ENCODE assay signal across 18 cellular contexts in the genomic region with DNA sequence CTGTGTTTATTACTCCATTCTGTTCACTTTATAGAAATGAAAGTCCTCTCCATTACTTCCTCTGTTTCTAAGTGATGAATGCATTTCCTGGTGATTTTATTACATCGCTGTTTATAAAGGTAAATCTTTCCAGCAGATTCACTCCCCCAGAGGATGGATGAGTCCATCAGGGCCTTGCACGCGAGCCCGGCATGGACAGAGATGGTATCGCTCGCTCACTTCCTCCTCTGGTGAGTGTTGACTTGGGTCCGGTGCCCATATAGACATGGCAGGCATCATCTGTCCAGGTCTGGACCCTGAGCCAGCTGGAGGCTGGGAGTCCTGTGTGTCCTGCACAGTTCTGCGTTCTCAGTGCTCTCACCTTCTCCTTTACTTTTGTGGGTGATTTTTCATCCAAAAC.
DNase-seq lines count a peak whose midpoint lies in the region; ATAC-seq and TF ChIP-seq lines count a peak whose summit lies in the region.
"Had no signal": no experiment of that assay in that cellular context is flagged by ENCODE, and none has a peak within 500 bp of the region (broad histone marks: within the 10 kb centered on the region; RNA-seq: fewer than 3 reads in every experiment).

No MANE protein-coding gene starts in this region.

- H3K9me3 ChIP-seq in PC-3 (ENCODE audit: low read length): no peaks in the 10 kb centered on the region
- H3K9me3 ChIP-seq: A549 had no signal

- H2BK15ac ChIP-seq in mesendoderm (replicated peaks; ENCODE audit: low read depth): no peak overlapping the region

- peak overlapping the region; percentile 18 for H3K27ac Mint-ChIP-seq in nephron progenitor cell
- H3K27ac Mint-ChIP-seq: B cell; CD8-positive, alpha-beta T cell had no signal

- DNase-seq in NCI-H2029 (lab: John Stamatoyannopoulos, UW) (peak; percentile 34), NCI-H2029 treated with DMSO at 0.1 percent for 48 hours (lab: John Stamatoyannopoulos, UW) (no peak), nephron progenitor cell (no peak), substantia nigra (lab: John Stamatoyannopoulos, UW) (no peak), PC-3 (no peak), mesendoderm (no peak)
- DNase-seq in stimulated activated CD4-positive, alpha-beta T cell treated with anti-CD3 and anti-CD28 coated beads, Interleukin-15, amount 100 ng/mL, for 24 hours: no peak
- DNase-seq: Calu3; CD8-positive, alpha-beta T cell; GDM1; GOT3; H7 had no signal

- H3F3A ChIP-seq in PC-3 (ENCODE audit: low read length, unreplicated experiment): no peaks in the 10 kb centered on the region

- H3K23ac ChIP-seq in mesendoderm (ENCODE audit: low read length): no peak overlapping the region

- H3K9ac ChIP-seq in PC-3 (ENCODE audit: low read length) (no peak overlapping the region), mesendoderm (ENCODE audit: low read length) (no peak overlapping the region)
- H3K9ac ChIP-seq: BLaER1 treated with 17β-estradiol and CSF1 and Interleukin-3, amounts not matched to agents 10 nM and 100 nM had no signal

- no peak overlapping the region for H2BK120ac ChIP-seq in mesendoderm (ENCODE audit: low read depth, low read length)

- H3K27ac ChIP-seq in VCaP: peak overlapping the region; percentile 69
- peak overlapping the region; percentile 22 for H3K27ac ChIP-seq in substantia nigra (ENCODE audit: low read depth, low read length, poor library complexity, severe bottlenecking)
- no peak overlapping the region for H3K27ac ChIP-seq in PC-3 (ENCODE audit: low read length)
- no peak overlapping the region for H3K27ac ChIP-seq in mesendoderm (ENCODE audit: low read depth, low read length)
- H3K27ac ChIP-seq: 22Rv1; A549; BLaER1 treated with 17β-estradiol and CSF1 and Interleukin-3, amounts not matched to agents 10 nM and 100 nM had no signal

- H3K79me2 ChIP-seq in PC-3 (ENCODE audit: low read length): no peaks in the 10 kb centered on the region
- no peaks in the 10 kb centered on the region for H3K79me2 ChIP-seq in mesendoderm (ENCODE audit: control insufficient read depth, insufficient read depth, low read length)

- H3K79me1 ChIP-seq in mesendoderm (ENCODE audit: low read length): no peaks in the 10 kb centered on the region

- no TSS peak for BruUV-seq in PC-3 (replicated peaks; lab: Mats Ljungman, UMichigan)

- no peak overlapping the region for H2AFZ ChIP-seq in PC-3 (ENCODE audit: low read length)

- H2AK5ac ChIP-seq in mesendoderm (ENCODE audit: low read length): no peak overlapping the region

- H3K27me3 ChIP-seq in PC-3 (ENCODE audit: low read length) (peaks cover 94% of the 10 kb centered on the region), mesendoderm (ENCODE audit: insufficient read depth, low read length, poor library complexity) (no peaks in the 10 kb centered on the region)
- H3K27me3 ChIP-seq: BLaER1 treated with 17β-estradiol and CSF1 and Interleukin-3, amounts not matched to agents 10 nM and 100 nM had no signal

- H3K4me3 Mint-ChIP-seq in nephron progenitor cell: no peak overlapping the region
- H3K4me3 Mint-ChIP-seq: B cell; CD8-positive, alpha-beta T cell had no signal

- H3K18ac ChIP-seq in mesendoderm (ENCODE audit: low read length): no peak overlapping the region

- no peaks in the 10 kb centered on the region for H3K9me3 Mint-ChIP-seq in nephron progenitor cell
- H3K9me3 Mint-ChIP-seq: CD8-positive, alpha-beta T cell had no signal

- H4K5ac ChIP-seq in mesendoderm (ENCODE audit: low read length): no peak overlapping the region

- H3K4me1 Mint-ChIP-seq in nephron progenitor cell: peaks cover 65% of the 10 kb centered on the region
- H3K4me1 Mint-ChIP-seq: B cell had no signal

- POLR2A ChIA-PET in PC-3 (lab: Charles Lee; ENCODE audit: unreplicated experiment): no interaction called here

- H4K20me1 ChIP-seq in PC-3 (ENCODE audit: low read length): no peaks in the 10 kb centered on the region
- H4K20me1 ChIP-seq: BLaER1 treated with 17β-estradiol and CSF1 and Interleukin-3, amounts not matched to agents 10 nM and 100 nM had no signal

- WGBS in mesendoderm (ENCODE audit: extremely low coverage, insufficient coverage, low lambda C conversion rate): no CpG with 5 or more reads among the region's 8 CpGs

- TF ChIP-seq CTCF in VCaP (conservative IDR thresholded peaks at IDR 0.05) (no peak), nephron progenitor cell (IDR thresholded peaks at IDR 0.05) (no peak), PC-3 (conservative IDR thresholded peaks at IDR 0.05; ENCODE audit: low read depth, low read length) (no peak)

- no peaks in the 10 kb centered on the region for H3K36me3 ChIP-seq in PC-3 (ENCODE audit: low read depth, low read length)
- H3K36me3 ChIP-seq in mesendoderm (ENCODE audit: control insufficient read depth, insufficient read depth, low read length): no peaks in the 10 kb centered on the region
- H3K36me3 ChIP-seq: BLaER1 treated with 17β-estradiol and CSF1 and Interleukin-3, amounts not matched to agents 10 nM and 100 nM had no signal

- no peaks in the 10 kb centered on the region for H3K9me2 ChIP-seq in PC-3 (replicated peaks; ENCODE audit: low read length)

- no peaks in the 10 kb centered on the region for H3K36me3 Mint-ChIP-seq in nephron progenitor cell (ENCODE audit: low read depth)
- H3K36me3 Mint-ChIP-seq: CD8-positive, alpha-beta T cell had no signal

- intact Hi-C loops in PC-3 (cut with micrococcal nuclease): no loop called here

- peaks cover 6% of the 10 kb centered on the region for H3K27me3 Mint-ChIP-seq in nephron progenitor cell (ENCODE audit: low read depth, poor library complexity)
- H3K27me3 Mint-ChIP-seq: B cell had no signal

- H4K8ac ChIP-seq in mesendoderm (ENCODE audit: low read depth, low read length): no peak overlapping the region

- H3K4ac ChIP-seq in mesendoderm (ENCODE audit: low read depth, low read length): no peak overlapping the region

- ATAC-seq in PC-3: no peak
- ATAC-seq: A549; CD8-positive, alpha-beta T cell; HCT116 had no signal

- no peak overlapping the region for H2BK5ac ChIP-seq in mesendoderm (ENCODE audit: low read length)

- CTCF ChIA-PET in PC-3 (lab: Charles Lee): no interaction called here

- no peaks in the 10 kb centered on the region for H3K4me1 ChIP-seq in PC-3 (ENCODE audit: insufficient read depth, low read length)
- H3K4me1 ChIP-seq in mesendoderm (ENCODE audit: control insufficient read depth, low read depth, low read length): no peaks in the 10 kb centered on the region
- H3K4me1 ChIP-seq: A549 had no signal

- H3K4me3 ChIP-seq in PC-3 (ENCODE audit: low read length) (no peak overlapping the region), mesendoderm (ENCODE audit: low read length) (no peak overlapping the region)
- H3K4me3 ChIP-seq: A549; BLaER1 treated with 17β-estradiol and CSF1 and Interleukin-3, amounts not matched to agents 10 nM and 100 nM had no signal

- H3K56ac ChIP-seq in mesendoderm (ENCODE audit: low read length): no peak overlapping the region

- no peak overlapping the region for H3K4me2 ChIP-seq in PC-3 (ENCODE audit: low read length)
- no peak overlapping the region for H3K4me2 ChIP-seq in mesendoderm (ENCODE audit: low read length)
- H3K4me2 ChIP-seq: A549 had no signal

Comparison
In these comparisons a context has a peak if more than half of its experiments do, and no peak if none do; other contexts are left out.
1. H3K27ac ChIP-seq: peak in VCaP (single experiment) and substantia nigra (single experiment); none in PC-3 (single experiment) and mesendoderm (single experiment).